Comparison of ENCODE assay signal across 17 cellular contexts in the genomic region with DNA sequence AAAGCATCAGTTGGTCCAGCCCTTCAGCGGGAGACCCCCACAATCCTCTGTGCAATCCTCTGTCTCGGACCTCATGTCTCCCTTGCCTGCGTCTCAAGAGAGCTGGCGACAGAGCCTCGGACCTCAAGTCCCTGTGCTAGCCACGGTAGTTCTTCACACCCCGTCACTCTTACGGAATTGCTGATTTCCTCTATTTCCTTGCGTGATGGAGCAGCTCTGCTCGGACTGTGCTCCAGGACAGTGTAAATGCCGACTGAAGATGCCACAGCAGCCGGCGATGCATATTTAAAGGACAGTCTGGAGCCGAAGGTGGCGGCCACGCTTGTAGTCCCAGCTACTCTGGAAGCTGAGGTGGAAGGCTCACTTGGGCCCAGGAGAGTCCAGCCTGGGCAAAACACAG. TPM values are rescaled to one million over a fixed set of nuclear protein-coding genes. Genes with fewer than 3 reads are reported as not detected.
DNase-seq lines count a peak whose midpoint lies in the region; ATAC-seq and TF ChIP-seq lines count a peak whose summit lies in the region.
"Had no signal": no experiment of that assay in that cellular context is flagged by ENCODE, and none has a peak within 500 bp of the region (broad histone marks: within the 10 kb centered on the region; RNA-seq: fewer than 3 reads in every experiment).

No MANE protein-coding gene starts in this region.

- TF ChIP-seq CTCF in upper lobe of right lung (IDR thresholded peaks at IDR 0.05), result no peak

- H3K27ac Mint-ChIP-seq in CD8-positive, alpha-beta memory T cell, result peak overlapping the region in 1 of 8 donors; percentile 66
- H3K27ac Mint-ChIP-seq in activated T-helper 2 cell treated with anti-CD3 and anti-CD28 coated beads, Interferon-gamma antibody, Interleukin-2, Interleukin-4, amounts not matched to agents 10 μg/mL and 5 μg/mL and 100 μg/mL, durations not matched to agents 14 hours and 24 hours and 36 hours, result no peak overlapping the region
- peak overlapping the region in 1 of 6 donors; percentile 59 for H3K27ac Mint-ChIP-seq in naive B cell
- H3K27ac Mint-ChIP-seq: CD14-positive monocyte had no signal

- peaks cover 19 to 26% (median 21%) of the 10 kb centered on the region in 3 donors for H3K4me1 Mint-ChIP-seq in CD8-positive, alpha-beta memory T cell
- peaks cover 17% of the 10 kb centered on the region for H3K4me1 Mint-ChIP-seq in activated T-helper 2 cell treated with anti-CD3 and anti-CD28 coated beads, Interferon-gamma antibody, Interleukin-2, Interleukin-4, amounts not matched to agents 10 μg/mL and 5 μg/mL and 100 μg/mL, durations not matched to agents 14 hours and 24 hours and 36 hours (ENCODE audit: low read depth)
- peaks cover 19 to 28% (median 25%) of the 10 kb centered on the region in 3 donors for H3K4me1 Mint-ChIP-seq in naive B cell

- H3K4me3 Mint-ChIP-seq in CD8-positive, alpha-beta memory T cell, result peak overlapping the region; percentile 32 to 92 (median 88)
- peak overlapping the region; percentile 55 for H3K4me3 Mint-ChIP-seq in activated T-helper 2 cell treated with anti-CD3 and anti-CD28 coated beads, Interferon-gamma antibody, Interleukin-2, Interleukin-4, amounts not matched to agents 10 μg/mL and 5 μg/mL and 100 μg/mL, durations not matched to agents 14 hours and 24 hours and 36 hours (ENCODE audit: low read depth)
- peak overlapping the region in 7 of 8 donors; percentile 50 to 95 (median 61) for H3K4me3 Mint-ChIP-seq in naive B cell

- H3K4me1 ChIP-seq in BLaER1 (peaks cover 27% of the 10 kb centered on the region), upper lobe of right lung (peaks cover 19% of the 10 kb centered on the region)
- peaks cover 23% of the 10 kb centered on the region for H3K4me1 ChIP-seq in CD8-positive, alpha-beta memory T cell (ENCODE audit: insufficient read depth, low read length)

- peaks cover 20% of the 10 kb centered on the region for H4K20me1 ChIP-seq in BLaER1

- H3K4me3 ChIP-seq in BLaER1, result peak overlapping the region; percentile 82; the same call in 1 of the 2 replicates
- no peak overlapping the region for H3K4me3 ChIP-seq in CD8-positive, alpha-beta memory T cell (ENCODE audit: low read length)
- no peak overlapping the region for H3K4me3 ChIP-seq in upper lobe of right lung

- no peak overlapping the region for H3K27ac ChIP-seq in BLaER1
- H3K27ac ChIP-seq in CD8-positive, alpha-beta memory T cell (ENCODE audit: low read depth, low read length), result no peak overlapping the region
- no peak overlapping the region for H3K27ac ChIP-seq in upper lobe of right lung

- no peak for DNase-seq in CD8-positive, alpha-beta memory T cell
- DNase-seq in activated T-helper 2 cell treated with anti-CD3 and anti-CD28 coated beads, Interferon-gamma antibody, Interleukin-2, Interleukin-4, amounts not matched to agents 10 μg/mL and 5 μg/mL and 100 μg/mL, durations not matched to agents 14 hours and 24 hours and 36 hours (ENCODE audit: low spot score), result no peak
- DNase-seq in naive B cell (no peak), upper lobe of right lung (no peak), midbrain (lab: John Stamatoyannopoulos, UW) (no peak), NCI-H146 (lab: John Stamatoyannopoulos, UW) (no peak)
- DNase-seq: activated CD4-positive, CD25-positive, alpha-beta regulatory T cell treated with anti-CD3 and anti-CD28 coated beads, Interleukin-2, amount 50 U/mL, for 72 hours; activated gamma-delta T cell treated with Interleukin-2 at 50 U/mL for 16 hours; NCI-H1694 treated with DMSO at 0.1 percent for 48 hours; NCI-H524 treated with DMSO at 0.1 percent for 48 hours; PC-3; stimulated activated CD4-positive, alpha-beta T cell treated with anti-CD3 and anti-CD28 coated beads, Interleukin-4, amount 100 ng/mL, for 24 hours had no signal

- H3K9ac ChIP-seq in BLaER1, result no peak overlapping the region; the same call in 1 of the 2 replicates

- peaks cover 0 to 8% (median 2%) of the 10 kb centered on the region in 3 donors for H3K36me3 Mint-ChIP-seq in CD8-positive, alpha-beta memory T cell
- H3K36me3 Mint-ChIP-seq in activated T-helper 2 cell treated with anti-CD3 and anti-CD28 coated beads, Interferon-gamma antibody, Interleukin-2, Interleukin-4, amounts not matched to agents 10 μg/mL and 5 μg/mL and 100 μg/mL, durations not matched to agents 14 hours and 24 hours and 36 hours (ENCODE audit: low read depth), result peaks cover 19% of the 10 kb centered on the region
- H3K36me3 Mint-ChIP-seq in naive B cell, result no peaks in the 10 kb centered on the region

- CTCF ChIA-PET in CD8-positive, alpha-beta memory T cell (lab: Charles Lee), result interaction anchor here (1.0 to 1.6 kb wide), 3 partner anchors 8 to 14 kb away, joined by 3 to 4 read pairs (median 3); no protein-coding TSS in a partner anchor

- no peaks in the 10 kb centered on the region for H3K27me3 Mint-ChIP-seq in CD8-positive, alpha-beta memory T cell
- no peaks in the 10 kb centered on the region for H3K27me3 Mint-ChIP-seq in activated T-helper 2 cell treated with anti-CD3 and anti-CD28 coated beads, Interferon-gamma antibody, Interleukin-2, Interleukin-4, amounts not matched to agents 10 μg/mL and 5 μg/mL and 100 μg/mL, durations not matched to agents 14 hours and 24 hours and 36 hours (ENCODE audit: low read depth)
- H3K27me3 Mint-ChIP-seq in naive B cell, result no peaks in the 10 kb centered on the region
- H3K27me3 Mint-ChIP-seq: stimulated activated memory B cell treated with anti-CD40 and anti-IgM and Interleukin-4, amounts not matched to agents 10 μg/mL and 1 μg/mL and 100 μg/mL, for 72 hours had no signal

- no peaks in the 10 kb centered on the region for H3K27me3 ChIP-seq in BLaER1
- H3K27me3 ChIP-seq in CD8-positive, alpha-beta memory T cell (ENCODE audit: insufficient read depth, low read length, poor library complexity, severe bottlenecking), result no peaks in the 10 kb centered on the region
- H3K27me3 ChIP-seq in upper lobe of right lung, result no peaks in the 10 kb centered on the region
- H3K27me3 ChIP-seq: right atrium auricular region had no signal

- peaks cover under 1% of the 10 kb centered on the region for H3K36me3 ChIP-seq in BLaER1
- no peaks in the 10 kb centered on the region for H3K36me3 ChIP-seq in CD8-positive, alpha-beta memory T cell (ENCODE audit: insufficient read depth, low read length)
- no peaks in the 10 kb centered on the region for H3K36me3 ChIP-seq in upper lobe of right lung
- H3K36me3 ChIP-seq: right atrium auricular region had no signal

- POLR2A ChIA-PET in CD8-positive, alpha-beta memory T cell (lab: Charles Lee), result interaction anchor here (0.6 kb wide), 1 partner anchor 10 kb away, joined by 3 read pairs; no protein-coding TSS in a partner anchor

- no peaks in the 10 kb centered on the region for H3K9me3 Mint-ChIP-seq in CD8-positive, alpha-beta memory T cell
- no peaks in the 10 kb centered on the region for H3K9me3 Mint-ChIP-seq in activated T-helper 2 cell treated with anti-CD3 and anti-CD28 coated beads, Interferon-gamma antibody, Interleukin-2, Interleukin-4, amounts not matched to agents 10 μg/mL and 5 μg/mL and 100 μg/mL, durations not matched to agents 14 hours and 24 hours and 36 hours
- no peaks in the 10 kb centered on the region for H3K9me3 Mint-ChIP-seq in naive B cell
- H3K9me3 Mint-ChIP-seq: stimulated activated memory B cell treated with anti-CD40 and anti-IgM and Interleukin-4, amounts not matched to agents 10 μg/mL and 1 μg/mL and 100 μg/mL, for 72 hours had no signal

- no peaks in the 10 kb centered on the region for H3K9me3 ChIP-seq in BLaER1
- H3K9me3 ChIP-seq in CD8-positive, alpha-beta memory T cell (ENCODE audit: low read length), result no peaks in the 10 kb centered on the region
- no peaks in the 10 kb centered on the region for H3K9me3 ChIP-seq in upper lobe of right lung
- H3K9me3 ChIP-seq: right atrium auricular region had no signal

- intact Hi-C loops in activated T-helper 2 cell treated with anti-CD3 and anti-CD28 coated beads, Interferon-gamma antibody, Interleukin-2, Interleukin-4, amounts not matched to agents 10 μg/mL and 5 μg/mL and 100 μg/mL, durations not matched to agents 14 hours and 24 hours and 36 hours (cut with micrococcal nuclease), result loop anchor here (10.0 kb wide), 1 partner anchor 240 kb away; no protein-coding TSS in a partner anchor
- intact Hi-C loops in upper lobe of right lung (cut with DNase I), result no loop called here

- peak overlapping the region; percentile 94 for H3K4me2 ChIP-seq in BLaER1

- ATAC-seq in naive B cell (ENCODE audit: low read depth in 2 of 2), result no peak
- ATAC-seq in GM18498 (IDR thresholded peaks at IDR 0.05; ENCODE audit: unreplicated experiment), result no peak
- ATAC-seq in upper lobe of right lung, result no peak
- ATAC-seq: PC-3; stimulated activated memory B cell treated with anti-CD40 and anti-IgM and Interleukin-4, amounts not matched to agents 10 μg/mL and 1 μg/mL and 100 μg/mL, for 72 hours had no signal

RNA-seq across cellular contexts. Expression of a gene that starts 1.9 kb away (rescaled TPM):
- 1 to 10 TPM; 5.4 to 7.7 TPM for total RNA-seq in CD8-positive, alpha-beta memory T cell
- 2.5 TPM for polyA plus RNA-seq in CD8-positive, alpha-beta memory T cell
- total RNA-seq in activated T-helper 2 cell treated with anti-CD3 and anti-CD28 coated beads, Interferon-gamma antibody, Interleukin-2, Interleukin-4, amounts not matched to agents 10 μg/mL and 5 μg/mL and 100 μg/mL, durations not matched to agents 14 hours and 24 hours and 36 hours, result 4.5 and 4.6 TPM in 2 replicates
- polyA plus RNA-seq in naive B cell (ENCODE audit: low read depth in 6 of 6), result 1 to 10 TPM in 2 of 6 donors, under 1 TPM in 3, not detected in 1; 0.86 to 1.8 (median 0.96) TPM
- total RNA-seq in upper lobe of right lung, result 8.0 TPM

RNA-seq across cellular contexts. Expression of a gene that starts 2.1 kb away (rescaled TPM):
- total RNA-seq in CD8-positive, alpha-beta memory T cell, result 100 to 1,000 TPM; 156 to 165 TPM
- polyA plus RNA-seq in CD8-positive, alpha-beta memory T cell, result 26.5 TPM
- total RNA-seq in activated T-helper 2 cell treated with anti-CD3 and anti-CD28 coated beads, Interferon-gamma antibody, Interleukin-2, Interleukin-4, amounts not matched to agents 10 μg/mL and 5 μg/mL and 100 μg/mL, durations not matched to agents 14 hours and 24 hours and 36 hours, result 104 and 106 TPM in 2 replicates
- polyA plus RNA-seq in naive B cell (ENCODE audit: low read depth in 6 of 6), result 10 to 100 TPM in 2 of 6 donors, 1 to 10 TPM in 3, under 1 TPM in 1; 0.73 to 17.7 (median 8.3) TPM
- 21.4 TPM for total RNA-seq in upper lobe of right lung
